In the genomic region with DNA sequence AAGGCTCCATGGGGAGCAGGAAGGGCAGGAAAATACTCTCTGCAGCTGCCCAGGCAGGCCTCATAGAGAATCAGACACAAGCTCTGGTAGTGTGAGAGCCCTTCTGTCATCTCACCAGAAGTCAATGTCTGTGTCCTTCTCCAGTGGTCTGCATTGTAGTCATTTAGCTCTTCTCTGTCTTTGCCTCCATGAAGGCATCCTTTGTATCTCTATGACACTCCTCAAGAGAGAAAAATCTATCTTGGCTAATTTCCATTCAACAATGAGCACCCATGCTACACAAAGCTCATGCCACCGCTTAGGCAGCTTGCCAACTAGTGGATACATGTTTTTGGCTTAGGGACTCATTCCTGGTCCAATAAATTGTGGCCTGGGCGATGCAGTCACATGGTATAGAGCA, we compare ENCODE assay signal across 21 cellular contexts.
DNase-seq lines count a peak whose midpoint lies in the region; ATAC-seq and TF ChIP-seq lines count a peak whose summit lies in the region.
"Had no signal": no experiment of that assay in that cellular context is flagged by ENCODE, and none has a peak within 500 bp of the region (broad histone marks: within the 10 kb centered on the region; RNA-seq: fewer than 3 reads in every experiment).

No MANE protein-coding gene starts in this region.

- no peak overlapping the region for H3K4ac ChIP-seq in IMR-90 (ENCODE audit: low read depth, low read length)

- TF ChIP-seq POLR2A in IMR-90 (IDR thresholded peaks at IDR 0.05; ENCODE audit: low read depth, low read length): no peak

- ATAC-seq in IMR-90 (ENCODE audit: low read depth) (no peak), HG03439 (IDR thresholded peaks at IDR 0.05; ENCODE audit: unreplicated experiment) (no peak)
- ATAC-seq: GM12878 had no signal

- no peak overlapping the region for H2BK5ac ChIP-seq in IMR-90 (ENCODE audit: low read depth, low read length, poor library complexity, severe bottlenecking)

- no peak overlapping the region for H2BK20ac ChIP-seq in IMR-90 (ENCODE audit: low read depth, low read length)

- no peak for TF ChIP-seq RAD21 in IMR-90 (IDR thresholded peaks at IDR 0.05; ENCODE audit: low read length)

- peaks cover 19% of the 10 kb centered on the region for H3K4me1 Mint-ChIP-seq in progenitor cell of endocrine pancreas (ENCODE audit: low read depth)
- H3K4me1 Mint-ChIP-seq: CD4-positive, alpha-beta memory T cell; H9; IgD-negative memory B cell had no signal

- H2AK9ac ChIP-seq in IMR-90 (replicated peaks; ENCODE audit: low read depth, low read length, poor library complexity): no peak overlapping the region

- H4K91ac ChIP-seq in IMR-90 (ENCODE audit: insufficient read depth, low read depth, low read length): no peak overlapping the region

- H3K27me3 ChIP-seq in IMR-90 (ENCODE audit: control insufficient read depth, insufficient read depth, low read length): no peaks in the 10 kb centered on the region
- H3K27me3 ChIP-seq: BLaER1 had no signal

- POLR2A ChIA-PET in IMR-90 (lab: Charles Lee; ENCODE audit: unreplicated experiment): no interaction called here

- H4K8ac ChIP-seq in IMR-90 (ENCODE audit: low read depth in 2 of 2, low read length in 2 of 2): no peak overlapping the region

- H3K4me3 ChIP-seq in IMR-90 (ENCODE audit: insufficient read depth, low read depth, low read length): no peak overlapping the region
- H3K4me3 ChIP-seq: BLaER1, GM12878, GM23248 had no signal

- no peak overlapping the region for H3K56ac ChIP-seq in IMR-90 (ENCODE audit: extremely low read depth, insufficient read depth, low read length)

- peaks cover 20 to 50% of the 10 kb centered on the region in 2 experiments for H3K79me1 ChIP-seq in IMR-90 (ENCODE audit: low read depth in 1 of 2, low read length in 2 of 2)

- H3K4me1 ChIP-seq in IMR-90 (ENCODE audit: control insufficient read depth, insufficient read depth, low read length): peaks cover 10% of the 10 kb centered on the region
- H3K4me1 ChIP-seq: BLaER1 had no signal

- dilution Hi-C loops in IMR-90 (cut with HindIII; ENCODE audit: low sequenced_read_pairs, unreplicated experiment): no loop called here

- no peak overlapping the region for H2AFZ ChIP-seq in IMR-90 (replicated peaks; ENCODE audit: low read length, poor library complexity)
- H2AFZ ChIP-seq: GM23248 had no signal

- H3K27ac ChIP-seq in IMR-90 (ENCODE audit: insufficient read depth, low read length): no peak overlapping the region
- H3K27ac ChIP-seq: BLaER1, GM23248, RWPE1 had no signal

- H4K5ac ChIP-seq in IMR-90 (ENCODE audit: low read depth, low read length): 0 out of 2 replicates have a peak overlapping the region, but pooled peaks have one; percentile 12

- H3K9me1 ChIP-seq in IMR-90 (ENCODE audit: insufficient read depth, low read length): peaks cover 7% of the 10 kb centered on the region

- no peak overlapping the region for H3K4me2 ChIP-seq in IMR-90 (ENCODE audit: low read depth, low read length)
- H3K4me2 ChIP-seq: BLaER1, SK-N-SH had no signal

- no peaks in the 10 kb centered on the region for H3K9me3 ChIP-seq in IMR-90 (ENCODE audit: control insufficient read depth, insufficient read depth, low read length)
- H3K9me3 ChIP-seq: BLaER1, SK-N-SH had no signal

- no peak overlapping the region for H3K14ac ChIP-seq in IMR-90 (replicated peaks; ENCODE audit: low read depth, low read length)

- peak; percentile 30 for DNase-seq in Ammon's horn (ENCODE audit: low spot score)
- no peak for DNase-seq in IMR-90
- DNase-seq in globus pallidus (ENCODE audit: low spot score): peak; percentile 69
- no peak for DNase-seq in progenitor cell of endocrine pancreas (ENCODE audit: low spot score, unreplicated experiment)
- DNase-seq in iPS-NIHi7 (ENCODE audit: extremely low spot score): no peak
- DNase-seq in MV-4-11 (lab: John Stamatoyannopoulos, UW): no peak
- DNase-seq: CD4-positive, alpha-beta memory T cell; DND-41; GM23248; H9; NCI-H1694; NCI-H2081 treated with DMSO at 0.1 percent for 48 hours; NCI-H446 treated with DMSO at 0.1 percent for 48 hours; NCI-H526 treated with DMSO at 0.1 percent for 48 hours; SIG-M5; SK-N-SH had no signal

- H3K9ac ChIP-seq in IMR-90 (ENCODE audit: low read depth, low read length): no peak overlapping the region
- H3K9ac ChIP-seq: BLaER1, GM23248, SK-N-SH had no signal

- H3K23ac ChIP-seq in IMR-90 (ENCODE audit: low read depth, low read length): no peak overlapping the region

- H3K27ac Mint-ChIP-seq in progenitor cell of endocrine pancreas: peak overlapping the region; percentile 15
- H3K27ac Mint-ChIP-seq: CD4-positive, alpha-beta memory T cell; IgD-negative memory B cell had no signal

- no peak overlapping the region for H2BK15ac ChIP-seq in IMR-90 (ENCODE audit: low read depth, low read length)

- CTCF ChIA-PET in IMR-90 (lab: Yijun Ruan, JAX): no interaction called here

- peaks cover 2% of the 10 kb centered on the region for H3K36me3 ChIP-seq in IMR-90 (ENCODE audit: control insufficient read depth, insufficient read depth, low read length)
- H3K36me3 ChIP-seq: BLaER1 had no signal

- no peak for TF ChIP-seq CTCF in IMR-90 (conservative IDR thresholded peaks at IDR 0.05; ENCODE audit: low read depth, low read length)
- TF ChIP-seq CTCF in progenitor cell of endocrine pancreas (IDR thresholded peaks at IDR 0.05; ENCODE audit: unreplicated experiment): no peak

- no peak overlapping the region for H2AK5ac ChIP-seq in IMR-90 (ENCODE audit: low read depth, low read length)

- in situ Hi-C loops in IMR-90 (cut with MboI; ENCODE audit: low sequenced_read_pairs): no loop called here

- intact Hi-C loops in IMR-90 (cut with micrococcal nuclease): loop anchor here (5.0 kb wide), 1 partner anchor 38 kb away; no protein-coding TSS in a partner anchor

- WGBS in IMR-90 (ENCODE audit: extremely low coverage in 2 of 2, insufficient read length in 1 of 2), 2 experiments: 83% methylated on average over 1 of the region's 2 CpGs; no CpG with 5 or more reads in 1 of the 2 experiments

- BruUV-seq in IMR-90 (replicated peaks; lab: Mats Ljungman, UMichigan): no TSS peak

- no peak overlapping the region for H2BK120ac ChIP-seq in IMR-90 (ENCODE audit: low read depth, low read length)

- no peaks in the 10 kb centered on the region for H3K9me3 Mint-ChIP-seq in progenitor cell of endocrine pancreas (ENCODE audit: low read depth)
- H3K9me3 Mint-ChIP-seq: H9, IgD-negative memory B cell had no signal

- peaks cover 3% of the 10 kb centered on the region for H3K36me3 Mint-ChIP-seq in progenitor cell of endocrine pancreas (ENCODE audit: insufficient read depth)
- H3K36me3 Mint-ChIP-seq: CD4-positive, alpha-beta memory T cell; IgD-negative memory B cell had no signal

- H4K20me1 ChIP-seq in IMR-90 (ENCODE audit: insufficient read depth, low read length): peaks cover 4% of the 10 kb centered on the region; the same call in 1 of the 2 replicates
- H4K20me1 ChIP-seq: BLaER1 had no signal

- H3K18ac ChIP-seq in IMR-90 (ENCODE audit: low read depth, low read length): no peak overlapping the region; the same call in 1 of the 2 replicates

- H3K27me3 Mint-ChIP-seq in progenitor cell of endocrine pancreas: no peaks in the 10 kb centered on the region
- H3K27me3 Mint-ChIP-seq: IgD-negative memory B cell had no signal

- H3K4me3 Mint-ChIP-seq in progenitor cell of endocrine pancreas (ENCODE audit: low read depth): no peak overlapping the region
- H3K4me3 Mint-ChIP-seq: CD4-positive, alpha-beta memory T cell; H9; IgD-negative memory B cell had no signal

TF ChIP-seq in IMR-90, 13 proteins besides CTCF, POLR2A, EP300 and RAD21:
- TF ChIP-seq, protein P1, sequence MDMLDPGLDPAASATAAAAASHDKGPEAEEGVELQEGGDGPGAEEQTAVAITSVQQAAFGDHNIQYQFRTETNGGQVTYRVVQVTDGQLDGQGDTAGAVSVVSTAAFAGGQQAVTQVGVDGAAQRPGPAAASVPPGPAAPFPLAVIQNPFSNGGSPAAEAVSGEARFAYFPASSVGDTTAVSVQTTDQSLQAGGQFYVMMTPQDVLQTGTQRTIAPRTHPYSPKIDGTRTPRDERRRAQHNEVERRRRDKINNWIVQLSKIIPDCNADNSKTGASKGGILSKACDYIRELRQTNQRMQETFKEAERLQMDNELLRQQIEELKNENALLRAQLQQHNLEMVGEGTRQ (IDR thresholded peaks at IDR 0.05; ENCODE audit: low read depth, low read length): no peak
- no peak for TF ChIP-seq MAFK (IDR thresholded peaks at IDR 0.05; ENCODE audit: low read depth, low read length)

Comparison
In these comparisons a context has a peak if more than half of its experiments do, and no peak if none do; other contexts are left out.
1. DNase-seq: peak in Ammon's horn (single experiment) and globus pallidus (single experiment); none in IMR-90 (single experiment), progenitor cell of endocrine pancreas (single experiment), iPS-NIHi7 (single experiment) and MV-4-11 (single experiment).